32 cellular contexts compared by ENCODE assay signal in genomic region chr7:38881947-38882684, GRCh38. TPM values are rescaled to one million over a fixed set of nuclear protein-coding genes. Genes with fewer than 3 reads are reported as not detected.
DNase-seq lines count a peak whose midpoint lies in the region; ATAC-seq, FAIRE-seq and TF ChIP-seq lines count a peak whose summit lies in the region.
"Had no signal": no experiment of that assay in that cellular context is flagged by ENCODE, and none has a peak within 500 bp of the region (broad histone marks: within the 10 kb centered on the region; RNA-seq: fewer than 3 reads in every experiment).

No MANE protein-coding gene starts in this region.

- POLR2A ChIA-PET in activated B cell treated with CpG ODN at 0.5 μM for 24 hours (lab: Charles Lee) = interaction anchor here (0.8 kb wide), 1 partner anchor 12 kb away, joined by 3 read pairs; no protein-coding TSS in a partner anchor
- POLR2A ChIA-PET in OCI-LY7 (lab: Charles Lee) = interaction anchor here (0.6 kb wide), 3 partner anchors 28 to 1167 kb away, joined by 3 to 4 read pairs (median 3); no protein-coding TSS in a partner anchor

- H3K27me3 Mint-ChIP-seq in activated B cell treated with CpG ODN at 0.5 μM for 24 hours = no peaks in the 10 kb centered on the region
- H3K27me3 Mint-ChIP-seq: activated naive CD8-positive, alpha-beta T cell treated with anti-CD3 and anti-CD28 coated beads, Interleukin-2, amount 10 ng/mL, durations not matched to agents 7 days and 5 days had no signal

- H3K4me3 Mint-ChIP-seq in activated B cell treated with CpG ODN at 0.5 μM for 24 hours = no peak overlapping the region
- H3K4me3 Mint-ChIP-seq: activated naive CD8-positive, alpha-beta T cell treated with anti-CD3 and anti-CD28 coated beads, Interleukin-2, amount 10 ng/mL, durations not matched to agents 7 days and 5 days; neural progenitor cell had no signal

- H3K36me3 ChIP-seq in mammary epithelial cell (ENCODE audit: insufficient read depth, low read length) (no peaks in the 10 kb centered on the region), breast epithelium (no peaks in the 10 kb centered on the region), keratinocyte (ENCODE audit: control insufficient read depth in 2 of 2, extremely low read depth in 1 of 2, insufficient read depth in 2 of 2, low read length in 2 of 2) (no peaks in the 10 kb centered on the region), HAP-1 (replicated peaks) (no peaks in the 10 kb centered on the region), tibial artery (peaks cover 0 to 9% (median 5%) of the 10 kb centered on the region in 3 donors), OCI-LY7 (ENCODE audit: insufficient read depth, low read length) (no peaks in the 10 kb centered on the region)
- H3K36me3 ChIP-seq: ascending aorta, left lung, neural progenitor cell, Peyer's patch, SJCRH30, WERI-Rb-1 had no signal

- peak; percentile 72 for FAIRE-seq in keratinocyte (lab: Jason Lieb, UNC)

- WGBS in mammary epithelial cell (ENCODE audit: low coverage, missing lambda C conversion rate) = 85% methylated on average over 2 of the region's 2 CpGs

- peaks cover 39% of the 10 kb centered on the region for H3K4me1 Mint-ChIP-seq in activated B cell treated with CpG ODN at 0.5 μM for 24 hours

- in situ Hi-C loops in mammary epithelial cell (cut with MboI; ENCODE audit: low sequenced_read_pairs in 2 of 2) = no loop called here
- in situ Hi-C loops in HAP-1 (cut with MboI; ENCODE audit: low sequenced_read_pairs) = no loop called here

- no peaks in the 10 kb centered on the region for H3K9me3 Mint-ChIP-seq in activated B cell treated with CpG ODN at 0.5 μM for 24 hours

- H3K79me2 ChIP-seq in mammary epithelial cell (ENCODE audit: insufficient read depth, low read length) (peaks cover 18% of the 10 kb centered on the region), keratinocyte (ENCODE audit: control insufficient read depth, insufficient read depth, low read length) (peaks cover 6% of the 10 kb centered on the region), OCI-LY7 (ENCODE audit: insufficient read depth, low read depth, low read length) (no peaks in the 10 kb centered on the region)

- H3K4me2 ChIP-seq in mammary epithelial cell (ENCODE audit: insufficient read depth, low read depth, low read length) (no peak overlapping the region), keratinocyte (ENCODE audit: control insufficient read depth, extremely low read depth, insufficient read depth, low read depth, low read length) (peak overlapping the region; percentile 49), OCI-LY7 (ENCODE audit: low read length) (no peak overlapping the region)
- H3K4me2 ChIP-seq: neural progenitor cell had no signal

- TF ChIP-seq POLR2A in breast epithelium (IDR thresholded peaks at IDR 0.05) = no peak

- H3K9ac ChIP-seq in mammary epithelial cell (ENCODE audit: insufficient read depth, low read length) = no peak overlapping the region
- no peak overlapping the region for H3K9ac ChIP-seq in keratinocyte (ENCODE audit: control insufficient read depth, extremely low read depth, insufficient read depth, low read length)
- H3K9ac ChIP-seq: neural progenitor cell, parathyroid adenoma had no signal

- H3K36me3 Mint-ChIP-seq in activated B cell treated with CpG ODN at 0.5 μM for 24 hours (ENCODE audit: low read depth) = peaks cover 18% of the 10 kb centered on the region

- DNase-seq in mammary epithelial cell (peak; percentile 65), breast epithelium (ENCODE audit: low spot score in 2 of 2) (no peak), activated B cell treated with CpG ODN at 0.5 μM for 24 hours (no peak), keratinocyte (ENCODE audit: low read depth, low spot score) (peak; percentile 64), HAP-1 (ENCODE audit: low spot score in 2 of 2) (no peak), tibial artery (no peak), OCI-LY7 (ENCODE audit: low spot score) (no peak)
- DNase-seq: activated CD4-positive, alpha-beta T cell treated with anti-CD3 and anti-CD28 coated beads, Interleukin-2, amount 50 U/mL, for 1 hour; activated CD8-positive, alpha-beta memory T cell treated with anti-CD3 and anti-CD28 coated beads, Interleukin-2, amount 50 U/mL, for 4 hours; activated naive CD8-positive, alpha-beta T cell treated with anti-CD3 and anti-CD28 coated beads, Interleukin-2, amount 10 ng/mL, durations not matched to agents 7 days and 5 days; C1 segment of cervical spinal cord; COR-L47; effector CD8-positive, alpha-beta T cell; glutamatergic neuron; H7; left lung; mesendoderm; NCI-H1436 treated with DMSO at 0.1 percent for 48 hours; NCI-H226; NCI-H748 treated with DMSO at 0.1 percent for 48 hours; Peyer's patch; right cardiac atrium; SJCRH30; stimulated activated CD4-positive, alpha-beta T cell treated with anti-CD3 and anti-CD28 coated beads, Interleukin-1b, Interleukin-23, amount 100 ng/mL, for 48 hours; SW 1271; T-helper 9 cell; WERI-Rb-1 had no signal

- peak overlapping the region; percentile 13 for H3K27ac Mint-ChIP-seq in activated B cell treated with CpG ODN at 0.5 μM for 24 hours
- H3K27ac Mint-ChIP-seq: activated naive CD8-positive, alpha-beta T cell treated with anti-CD3 and anti-CD28 coated beads, Interleukin-2, amount 10 ng/mL, durations not matched to agents 7 days and 5 days; neural progenitor cell had no signal

- no peak overlapping the region for H2AFZ ChIP-seq in mammary epithelial cell (ENCODE audit: low read depth, low read length)
- peak overlapping the region; percentile 56 for H2AFZ ChIP-seq in keratinocyte (ENCODE audit: control insufficient read depth, low read length)
- H2AFZ ChIP-seq in OCI-LY7 (ENCODE audit: low read length) = no peak overlapping the region
- H2AFZ ChIP-seq: neural progenitor cell, parathyroid adenoma had no signal

- H3K9me2 ChIP-seq in OCI-LY7 (ENCODE audit: insufficient read depth, low read length) = no peaks in the 10 kb centered on the region

- H3K27me3 ChIP-seq in mammary epithelial cell (ENCODE audit: insufficient read depth, low read length) (no peaks in the 10 kb centered on the region), breast epithelium (no peaks in the 10 kb centered on the region), keratinocyte (ENCODE audit: control insufficient read depth, extremely low read depth, insufficient read depth, low read length) (no peaks in the 10 kb centered on the region), HAP-1 (ENCODE audit: low read depth) (no peaks in the 10 kb centered on the region), tibial artery (no peaks in the 10 kb centered on the region)
- H3K27me3 ChIP-seq: ascending aorta, left lung, neural progenitor cell, Peyer's patch, SJCRH30, tibial nerve had no signal

- H3K9me3 ChIP-seq in mammary epithelial cell (replicated peaks; ENCODE audit: insufficient read depth, low read length) = no peaks in the 10 kb centered on the region
- H3K9me3 ChIP-seq in breast epithelium = peaks cover 0 to 4% of the 10 kb centered on the region in 2 donors
- no peaks in the 10 kb centered on the region for H3K9me3 ChIP-seq in keratinocyte (ENCODE audit: control insufficient read depth, low read depth, low read length)
- no peaks in the 10 kb centered on the region for H3K9me3 ChIP-seq in HAP-1
- no peaks in the 10 kb centered on the region for H3K9me3 ChIP-seq in tibial artery
- H3K9me3 ChIP-seq in OCI-LY7 (ENCODE audit: low read length) = no peaks in the 10 kb centered on the region
- H3K9me3 ChIP-seq: ascending aorta, left lung, Peyer's patch, SJCRH30, tibial nerve had no signal

- dilution Hi-C loops in mammary epithelial cell (cut with HindIII; ENCODE audit: low sequenced_read_pairs) (no loop called here), keratinocyte (cut with MboI; ENCODE audit: extremely low pct_ligation_motif_present, low sequenced_read_pairs) (no loop called here)

- H3K27ac ChIP-seq in mammary epithelial cell (ENCODE audit: insufficient read depth, low read depth, low read length) = no peak overlapping the region
- no peak overlapping the region for H3K27ac ChIP-seq in breast epithelium
- peak overlapping the region; percentile 58 for H3K27ac ChIP-seq in keratinocyte (ENCODE audit: control insufficient read depth, insufficient read depth, low read length)
- no peak overlapping the region for H3K27ac ChIP-seq in tibial artery
- no peak overlapping the region for H3K27ac ChIP-seq in OCI-LY7 (ENCODE audit: low read depth, low read length, poor library complexity, severe bottlenecking)
- H3K27ac ChIP-seq: ascending aorta, coronary artery, left lung, neural progenitor cell, parathyroid adenoma, Peyer's patch, SJCRH30, tibial nerve, WERI-Rb-1 had no signal

- no peak overlapping the region for H3K4me3 ChIP-seq in mammary epithelial cell (replicated peaks in 1 of 3; ENCODE audit: insufficient read depth in 1 of 3, low read depth in 2 of 3, low read length in 3 of 3)
- H3K4me3 ChIP-seq in breast epithelium = no peak overlapping the region
- no peak overlapping the region for H3K4me3 ChIP-seq in keratinocyte (ENCODE audit: control insufficient read depth in 2 of 3, extremely low read depth in 1 of 3, insufficient read depth in 2 of 3, low read depth in 1 of 3, low read length in 3 of 3)
- no peak overlapping the region for H3K4me3 ChIP-seq in HAP-1
- no peak overlapping the region for H3K4me3 ChIP-seq in tibial artery
- no peak overlapping the region for H3K4me3 ChIP-seq in OCI-LY7 (ENCODE audit: low read depth, low read length, poor library complexity, severe bottlenecking)
- H3K4me3 ChIP-seq: ascending aorta, coronary artery, left lung, neural progenitor cell, Peyer's patch, SJCRH30, tibial nerve had no signal

- CTCF ChIA-PET in mammary epithelial cell (lab: Charles Lee; ENCODE audit: low non-redundant PET) (no interaction called here), activated B cell treated with CpG ODN at 0.5 μM for 24 hours (lab: Charles Lee) (no interaction called here), OCI-LY7 (lab: Charles Lee; ENCODE audit: unreplicated experiment) (no interaction called here)

- BruUV-seq in mammary epithelial cell (replicated peaks; lab: Mats Ljungman, UMichigan) (no TSS peak), OCI-LY7 (replicated peaks; lab: Mats Ljungman, UMichigan) (no TSS peak)

- TF ChIP-seq CTCF in mammary epithelial cell (conservative IDR thresholded peaks at IDR 0.05 in 1 of 2, IDR thresholded peaks at IDR 0.05 in 1 of 2; ENCODE audit: extremely low read depth in 1 of 2, insufficient read depth in 1 of 2, low read depth in 1 of 2, low read length in 2 of 2) = no peak
- TF ChIP-seq CTCF in breast epithelium (IDR thresholded peaks at IDR 0.05) = no peak
- TF ChIP-seq CTCF in activated B cell treated with CpG ODN at 0.5 μM for 24 hours (IDR thresholded peaks at IDR 0.05) = no peak
- TF ChIP-seq CTCF in keratinocyte (optimal IDR thresholded peaks at IDR 0.05 in 1 of 3, IDR thresholded peaks at IDR 0.05 in 1 of 3, conservative IDR thresholded peaks at IDR 0.05 in 1 of 3; ENCODE audit: extremely low read depth in 1 of 3, insufficient read depth in 2 of 3, low read length in 3 of 3) = no peak
- no peak for TF ChIP-seq CTCF in tibial artery (IDR thresholded peaks at IDR 0.05)
- TF ChIP-seq CTCF in OCI-LY7 (conservative IDR thresholded peaks at IDR 0.05; ENCODE audit: low read length) = no peak

- peaks cover 11% of the 10 kb centered on the region for H3K4me1 ChIP-seq in mammary epithelial cell (ENCODE audit: insufficient read depth, low read length)
- H3K4me1 ChIP-seq in breast epithelium = no peaks in the 10 kb centered on the region
- peaks cover 23% of the 10 kb centered on the region for H3K4me1 ChIP-seq in keratinocyte (ENCODE audit: control insufficient read depth, extremely low read depth, insufficient read depth, low read length)
- H3K4me1 ChIP-seq in HAP-1 = no peaks in the 10 kb centered on the region
- H3K4me1 ChIP-seq in tibial artery = no peaks in the 10 kb centered on the region
- peaks cover 11% of the 10 kb centered on the region for H3K4me1 ChIP-seq in OCI-LY7 (ENCODE audit: insufficient read depth, low read length, poor library complexity, severe bottlenecking)
- H3K4me1 ChIP-seq: ascending aorta, neural progenitor cell, parathyroid adenoma, Peyer's patch, SJCRH30 had no signal

- intact Hi-C loops in mammary epithelial cell (cut with micrococcal nuclease) = no loop called here
- intact Hi-C loops in breast epithelium (cut with DNase I; ENCODE audit: low total_unique reads) = no loop called here
- intact Hi-C loops in activated B cell treated with CpG ODN at 0.5 μM for 24 hours (cut with micrococcal nuclease) = no loop called here
- intact Hi-C loops in tibial artery (cut with DNase I; ENCODE audit: low total_unique reads) = no loop called here
- intact Hi-C loops in OCI-LY7 (cut with micrococcal nuclease; ENCODE audit: unreplicated experiment) = no loop called here

- H4K20me1 ChIP-seq in mammary epithelial cell (ENCODE audit: insufficient read depth, low read length) (no peaks in the 10 kb centered on the region), keratinocyte (ENCODE audit: control insufficient read depth, extremely low read depth, insufficient read depth, low read length) (no peaks in the 10 kb centered on the region), OCI-LY7 (ENCODE audit: insufficient read depth, low read length) (no peaks in the 10 kb centered on the region)

- H3K9me1 ChIP-seq in keratinocyte (ENCODE audit: control insufficient read depth, extremely low read depth, insufficient read depth, low read length) = no peaks in the 10 kb centered on the region

- ATAC-seq in activated B cell treated with CpG ODN at 0.5 μM for 24 hours (ENCODE audit: low read depth) = no peak
- ATAC-seq: left lung, right cardiac atrium had no signal

RNA-seq across cellular contexts. Expression of gene VPS41, which starts 26.9 kb away (rescaled TPM):
- total RNA-seq in mammary epithelial cell (10 to 100 TPM; 44.3 to 50.7 TPM), breast epithelium (10 to 100 TPM; 40.6 to 55.8 (median 45.8) TPM), activated B cell treated with CpG ODN at 0.5 μM for 24 hours (78.5 and 91.8 TPM in 2 replicates), OCI-LY7 (2022) (46.1 and 46.2 TPM in 2 replicates)
- polyA plus RNA-seq in mammary epithelial cell (10.4 TPM), keratinocyte (22.9 to 38.1 TPM (median 24.4 TPM) in 3 replicates)
- polyA minus RNA-seq in mammary epithelial cell (97.7 TPM), keratinocyte (7.2 to 47.0 TPM (median 21.8 TPM) in 3 replicates)
- 52.1 TPM for polyA plus RNA-seq in keratinocyte (2011; ENCODE audit: low read depth)
- polyA plus RNA-seq in keratinocyte (2011; cell fraction: cytosol; rRNA removed) = 17.8 and 28.3 TPM in 2 replicates
- 29.0 and 57.0 TPM in 2 replicates for polyA plus RNA-seq in keratinocyte (2011; cell fraction: nucleus; rRNA removed)
- 33.2 and 37.7 TPM in 2 replicates for polyA plus RNA-seq in keratinocyte (2012; ENCODE audit: low replicate concordance)
- 23.2 TPM for polyA minus RNA-seq in keratinocyte (2011; cell fraction: cytosol; rRNA and poly(A)+ RNA removed)
- 32.1 and 66.0 TPM in 2 replicates for polyA minus RNA-seq in keratinocyte (2011; cell fraction: nucleus; rRNA and poly(A)+ RNA removed)
- 23.2 and 30.6 TPM in 2 replicates for total RNA-seq in OCI-LY7 (2014; rRNA removed; shearing (Covaris generic))

Comparison
In these comparisons a context has a peak if more than half of its experiments do, and no peak if none do; other contexts are left out.
1. DNase-seq: peak in mammary epithelial cell (single experiment) and keratinocyte (single experiment); none in breast epithelium (0 of 2), activated B cell treated with CpG ODN at 0.5 μM for 24 hours (single experiment), HAP-1 (0 of 2), tibial artery (0 of 2) and OCI-LY7 (single experiment).